1 cellular context compared by ENCODE assay signal in the genomic region with DNA sequence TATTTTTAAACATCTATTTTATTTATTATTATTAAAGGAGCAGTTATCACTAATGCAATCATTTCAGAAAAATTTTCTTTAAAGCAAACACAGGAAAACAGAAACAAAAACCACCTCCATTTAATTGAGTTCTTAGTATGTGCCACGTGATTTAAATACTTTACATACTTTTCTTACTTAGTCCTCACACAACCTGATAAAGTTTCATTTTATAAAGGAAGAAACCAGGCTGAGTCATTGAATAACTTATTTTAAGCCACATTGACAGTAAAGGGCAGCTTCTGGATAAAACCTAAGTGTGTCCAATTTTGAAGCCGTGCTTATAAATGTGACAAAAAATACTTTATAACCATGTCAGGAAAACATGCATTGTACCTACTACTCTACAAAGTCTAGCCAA.
A peak's percentile ranks its signal among the peaks of the same experiment; 100 is the strongest.
TF ChIP-seq lines count a peak whose summit lies in the region.

No MANE protein-coding gene starts in this region.

TF ChIP-seq in SK-N-SH, 30 proteins besides CTCF, POLR2A, EP300 and RAD21 (continued from another document):
- peak; percentile 77 for TF ChIP-seq USF1 (IDR thresholded peaks at IDR 0.05; ENCODE audit: borderline replicate concordance, low read depth)
TF ChIP-seq in SK-N-SH: peak in this region for 9.
